Comparison of ENCODE assay signal across 22 cellular contexts in genomic region chr10:102314801-102315200, GRCh38.
"Had no signal": no experiment of that assay in that cellular context is flagged by ENCODE, and none has a peak within 500 bp of the region (broad histone marks: within the 10 kb centered on the region; RNA-seq: fewer than 3 reads in every experiment).

No MANE protein-coding gene starts in this region.

- DNase-seq: activated B cell treated with CpG ODN at 0.5 μM for 24 hours; activated CD4-positive, alpha-beta memory T cell treated with anti-CD3 and anti-CD28 coated beads for 36 hours; activated CD4-positive, alpha-beta T cell treated with anti-CD3 and anti-CD28 coated beads for 1 hour; activated CD4-positive, alpha-beta T cell treated with anti-CD3 and anti-CD28 coated beads, Interleukin-2, amount 10 ng/mL, durations not matched to agents 24 days and 14 days; activated CD8-positive, alpha-beta memory T cell treated with anti-CD3 and anti-CD28 coated beads for 24 hours; activated effector memory CD4-positive, alpha-beta T cell treated with anti-CD3 and anti-CD28 coated beads, Interleukin-2, amount 50 U/mL, for 16 hours; activated naive CD4-positive, alpha-beta T cell treated with Interleukin-2 at 50 U/mL for 16 hours; cortex of kidney; NCI-H1092; NCI-H1417; NCI-H1930; NCI-H2171; NCI-H2227 treated with DMSO at 0.1 percent for 48 hours; NCI-H446 treated with DMSO at 0.1 percent for 48 hours; NCI-H524 treated with DMSO at 0.1 percent for 48 hours; NCI-H82; SIG-M5; T-helper 17 cell; T1000 had no signal

- H3K36me3 Mint-ChIP-seq: activated naive CD4-positive, alpha-beta T cell treated with anti-CD3 and anti-CD28 coated beads, Interleukin-2, amount 50 U/mL, for 72 hours had no signal

- H3K27ac Mint-ChIP-seq: activated B cell treated with CpG ODN at 0.5 μM for 24 hours; activated CD4-positive, alpha-beta memory T cell treated with anti-CD3 and anti-CD28 coated beads for 36 hours; activated CD4-positive, alpha-beta T cell treated with anti-CD3 and anti-CD28 coated beads, Interleukin-2, amount 10 ng/mL, durations not matched to agents 24 days and 14 days; activated naive CD4-positive, alpha-beta T cell treated with anti-CD3 and anti-CD28 coated beads, Interleukin-2, amount 50 U/mL, for 72 hours; activated T-helper 1 cell treated with anti-CD3 and anti-CD28 coated beads, Interleukin-12 subunit alpha, Interleukin-12 subunit beta, Interleukin-2, Interleukin-4 antibody, amounts not matched to agents 30 ng/mL and 10 ng/mL and 1 ng/mL, durations not matched to agents 14 hours and 24 hours and 36 hours; T-helper 17 cell had no signal

- ATAC-seq: activated naive CD4-positive, alpha-beta T cell treated with anti-CD3 and anti-CD28 coated beads, Interleukin-2, amount 50 U/mL, for 72 hours; T-helper 17 cell had no signal

- H3K9me3 Mint-ChIP-seq: activated B cell treated with CpG ODN at 0.5 μM for 24 hours; activated CD4-positive, alpha-beta memory T cell treated with anti-CD3 and anti-CD28 coated beads for 36 hours; activated CD4-positive, alpha-beta T cell treated with anti-CD3 and anti-CD28 coated beads, Interleukin-2, amount 10 ng/mL, durations not matched to agents 24 days and 14 days; activated naive CD4-positive, alpha-beta T cell treated with anti-CD3 and anti-CD28 coated beads, Interleukin-2, amount 50 U/mL, for 72 hours; activated T-helper 1 cell treated with anti-CD3 and anti-CD28 coated beads, Interleukin-12 subunit alpha, Interleukin-12 subunit beta, Interleukin-2, Interleukin-4 antibody, amounts not matched to agents 30 ng/mL and 10 ng/mL and 1 ng/mL, durations not matched to agents 14 hours and 24 hours and 36 hours had no signal

- H3K4me3 Mint-ChIP-seq: activated B cell treated with CpG ODN at 0.5 μM for 24 hours; activated CD4-positive, alpha-beta memory T cell treated with anti-CD3 and anti-CD28 coated beads for 36 hours; activated CD4-positive, alpha-beta T cell treated with anti-CD3 and anti-CD28 coated beads, Interleukin-2, amount 10 ng/mL, durations not matched to agents 24 days and 14 days; activated T-helper 1 cell treated with anti-CD3 and anti-CD28 coated beads, Interleukin-12 subunit alpha, Interleukin-12 subunit beta, Interleukin-2, Interleukin-4 antibody, amounts not matched to agents 30 ng/mL and 10 ng/mL and 1 ng/mL, durations not matched to agents 14 hours and 24 hours and 36 hours; T-helper 17 cell had no signal

- FAIRE-seq: TTC549 had no signal

- H3K27me3 Mint-ChIP-seq: activated B cell treated with CpG ODN at 0.5 μM for 24 hours; activated CD4-positive, alpha-beta memory T cell treated with anti-CD3 and anti-CD28 coated beads for 36 hours; activated CD4-positive, alpha-beta T cell treated with anti-CD3 and anti-CD28 coated beads, Interleukin-2, amount 10 ng/mL, durations not matched to agents 24 days and 14 days; T-helper 17 cell had no signal
